2 cellular contexts compared by ENCODE assay signal in genomic region chr2:234583331-234583730, GRCh38.
TF ChIP-seq lines count a peak whose summit lies in the region.

No MANE protein-coding gene starts in this region.

TF ChIP-seq in IMR-90, 13 proteins besides CTCF, POLR2A, EP300 and RAD21:
- TF ChIP-seq ELK1 (IDR thresholded peaks at IDR 0.05; ENCODE audit: borderline replicate concordance, low read depth, low read length) = no peak
- no peak for TF ChIP-seq FOS (IDR thresholded peaks at IDR 0.05; ENCODE audit: low read depth, low read length)
- no peak for TF ChIP-seq MAZ (IDR thresholded peaks at IDR 0.05; ENCODE audit: borderline replicate concordance, low read depth, low read length)
- TF ChIP-seq SMC3 (IDR thresholded peaks at IDR 0.05; ENCODE audit: low read depth, low read length) = no peak
- TF ChIP-seq NFE2L2 (IDR thresholded peaks at IDR 0.05; ENCODE audit: low read depth, low read length) = no peak
- no peak for TF ChIP-seq CEBPB (IDR thresholded peaks at IDR 0.05; ENCODE audit: low read depth, low read length)
- TF ChIP-seq MAFK (IDR thresholded peaks at IDR 0.05; ENCODE audit: low read depth, low read length) = no peak
- no peak for TF ChIP-seq CHD1 (IDR thresholded peaks at IDR 0.05; ENCODE audit: low read depth, low read length)
- TF ChIP-seq MXI1 (IDR thresholded peaks at IDR 0.05; ENCODE audit: borderline replicate concordance, low read depth, low read length) = no peak
- no peak for TF ChIP-seq RCOR1 (IDR thresholded peaks at IDR 0.05; ENCODE audit: insufficient replicate concordance, low read length)
- TF ChIP-seq USF2 (IDR thresholded peaks at IDR 0.05; ENCODE audit: low read depth, low read length) = no peak
- no peak for TF ChIP-seq BHLHE40 (IDR thresholded peaks at IDR 0.05; ENCODE audit: low read depth, low read length)
- TF ChIP-seq RFX5 (IDR thresholded peaks at IDR 0.05; ENCODE audit: low read depth, low read length) = no peak

TF ChIP-seq in H1, 55 proteins besides CTCF, POLR2A, EP300 and RAD21:
- TF ChIP-seq SP4 (IDR thresholded peaks at IDR 0.05; ENCODE audit: low read length) (no peak), ATF2 (IDR thresholded peaks at IDR 0.05; ENCODE audit: low read length) (no peak), KDM1A (IDR thresholded peaks at IDR 0.05; ENCODE audit: borderline replicate concordance, low read length) (no peak), MAFK (IDR thresholded peaks at IDR 0.05; ENCODE audit: low read depth, low read length) (no peak), CEBPB (IDR thresholded peaks at IDR 0.05; ENCODE audit: low read depth, low read length) (no peak), NRF1 (IDR thresholded peaks at IDR 0.05; ENCODE audit: low read depth, low read length) (no peak), SIN3A (conservative IDR thresholded peaks at IDR 0.05 in 1 of 2, IDR thresholded peaks at IDR 0.05 in 1 of 2; ENCODE audit: low read depth in 1 of 2, low read length in 2 of 2) (no peak), SIRT6 (IDR thresholded peaks at IDR 0.05; ENCODE audit: low read length) (no peak), RNF2 (IDR thresholded peaks at IDR 0.05; ENCODE audit: borderline replicate concordance, low read depth, low read length, missing control alignments, poor library complexity, severe bottlenecking) (no peak), TEAD4 (IDR thresholded peaks at IDR 0.05; ENCODE audit: low read depth, low read length) (no peak), HDAC6 (IDR thresholded peaks at IDR 0.05; ENCODE audit: low read depth, low read length) (no peak), NANOG (IDR thresholded peaks at IDR 0.05; ENCODE audit: insufficient read depth, low read depth, low read length, poor library complexity, severe bottlenecking) (no peak), GTF2F1 (IDR thresholded peaks at IDR 0.05; ENCODE audit: borderline replicate concordance, low read depth, low read length) (no peak), E2F6 (IDR thresholded peaks at IDR 0.05) (no peak)
